Comparison of ENCODE assay signal across 17 cellular contexts in genomic region chr5:109833946-109834345, GRCh38.
"Had no signal": no experiment of that assay in that cellular context is flagged by ENCODE, and none has a peak within 500 bp of the region (broad histone marks: within the 10 kb centered on the region; RNA-seq: fewer than 3 reads in every experiment).

No MANE protein-coding gene starts in this region.

- H3K27me3 Mint-ChIP-seq: activated CD8-positive, alpha-beta T cell treated with anti-CD3 and anti-CD28 coated beads for 36 hours; brain; central memory CD8-positive, alpha-beta T cell had no signal

- H3K27ac ChIP-seq: adrenal gland, gastroesophageal sphincter, neural progenitor cell, parathyroid adenoma, tibial nerve had no signal

- H3K9me3 Mint-ChIP-seq: activated CD8-positive, alpha-beta T cell treated with anti-CD3 and anti-CD28 coated beads for 36 hours; central memory CD8-positive, alpha-beta T cell; stimulated activated effector memory CD8-positive, alpha-beta T cell treated with anti-CD3 and anti-CD28 coated beads, Interleukin-12 subunit alpha, Interleukin-12 subunit beta, amount 100 ng/mL, for 72 hours had no signal

- H3K27ac Mint-ChIP-seq: activated CD8-positive, alpha-beta T cell treated with anti-CD3 and anti-CD28 coated beads for 36 hours; activated naive CD4-positive, alpha-beta T cell treated with anti-CD3 and anti-CD28 coated beads for 36 hours; brain; neural progenitor cell; stimulated activated effector memory CD8-positive, alpha-beta T cell treated with anti-CD3 and anti-CD28 coated beads, Interleukin-12 subunit alpha, Interleukin-12 subunit beta, amount 100 ng/mL, for 72 hours; T-helper 2 cell treated with Interferon-gamma antibody and Interleukin-4, amounts not matched to agents 5 μg/mL and 100 μg/mL, for 36 hours had no signal

- H3K4me3 Mint-ChIP-seq: activated CD8-positive, alpha-beta T cell treated with anti-CD3 and anti-CD28 coated beads for 36 hours; activated naive CD4-positive, alpha-beta T cell treated with anti-CD3 and anti-CD28 coated beads for 36 hours; brain; central memory CD8-positive, alpha-beta T cell; neural progenitor cell; stimulated activated effector memory CD8-positive, alpha-beta T cell treated with anti-CD3 and anti-CD28 coated beads, Interleukin-12 subunit alpha, Interleukin-12 subunit beta, amount 100 ng/mL, for 72 hours; T-helper 2 cell treated with Interferon-gamma antibody and Interleukin-4, amounts not matched to agents 5 μg/mL and 100 μg/mL, for 36 hours had no signal

- DNase-seq: activated CD4-positive, CD25-positive, alpha-beta regulatory T cell treated with anti-CD3 and anti-CD28 coated beads, Interleukin-2, amount 50 U/mL, for 72 hours; activated CD8-positive, alpha-beta T cell treated with anti-CD3 and anti-CD28 coated beads for 36 hours; activated naive CD4-positive, alpha-beta T cell treated with anti-CD3 and anti-CD28 coated beads for 36 hours; adrenal gland; cortex of kidney; effector CD8-positive, alpha-beta T cell; left ventricle myocardium superior; retina; small intestine had no signal

- ATAC-seq: activated CD8-positive, alpha-beta T cell treated with anti-CD3 and anti-CD28 coated beads for 36 hours; gastroesophageal sphincter; left ventricle myocardium superior; stimulated activated effector memory CD8-positive, alpha-beta T cell treated with anti-CD3 and anti-CD28 coated beads, Interleukin-12 subunit alpha, Interleukin-12 subunit beta, amount 100 ng/mL, for 72 hours had no signal

- H3K27me3 ChIP-seq: adrenal gland, gastroesophageal sphincter, neural progenitor cell, tibial nerve had no signal

- H3K4me1 ChIP-seq: adrenal gland, gastroesophageal sphincter had no signal

- H3K4me3 ChIP-seq: adrenal gland, gastroesophageal sphincter, neural progenitor cell, tibial nerve had no signal

- H3K9me3 ChIP-seq: adrenal gland, gastroesophageal sphincter, tibial nerve had no signal

- H3K4me1 Mint-ChIP-seq: brain had no signal
